Comparison of ENCODE assay signal across 19 cellular contexts in genomic region chr14:105900398-105901160, GRCh38.
DNase-seq lines count a peak whose midpoint lies in the region; ATAC-seq, FAIRE-seq and TF ChIP-seq lines count a peak whose summit lies in the region.
"Had no signal": no experiment of that assay in that cellular context is flagged by ENCODE, and none has a peak within 500 bp of the region (broad histone marks: within the 10 kb centered on the region; RNA-seq: fewer than 3 reads in every experiment).

No MANE protein-coding gene starts in this region.

- ATAC-seq in stimulated activated naive B cell treated with anti-CD40 and anti-IgM and Interleukin-4, amounts not matched to agents 10 μg/mL and 1 μg/mL and 100 μg/mL, for 72 hours (replicated peaks), result peak; percentile 11 to 17
- no peak for ATAC-seq in activated CD8-positive, alpha-beta T cell treated with anti-CD3 and anti-CD28 coated beads for 36 hours
- ATAC-seq: HCT116 had no signal

- TF ChIP-seq POLR2A in uterus (IDR thresholded peaks at IDR 0.05), result no peak

- H3K9ac ChIP-seq in kidney (ENCODE audit: low read length in 2 of 2) (no peak overlapping the region), endodermal cell (ENCODE audit: extremely low read depth, low read length, poor library complexity, severe bottlenecking) (no peak overlapping the region)

- TF ChIP-seq CTCF in kidney (IDR thresholded peaks at IDR 0.05; ENCODE audit: borderline replicate concordance, extremely low read depth, insufficient read depth) (no peak), uterus (IDR thresholded peaks at IDR 0.05) (no peak), endodermal cell (conservative IDR thresholded peaks at IDR 0.05) (no peak)
- TF ChIP-seq CTCF in activated CD8-positive, alpha-beta T cell treated with anti-CD3 and anti-CD28 coated beads for 36 hours (IDR thresholded peaks at IDR 0.05), result no peak

- H3K9me3 Mint-ChIP-seq in IgD-negative memory B cell, result no peaks in the 10 kb centered on the region
- H3K9me3 Mint-ChIP-seq in stimulated activated naive B cell treated with anti-CD40 and anti-IgM and Interleukin-4, amounts not matched to agents 10 μg/mL and 1 μg/mL and 100 μg/mL, for 72 hours, result no peaks in the 10 kb centered on the region
- H3K9me3 Mint-ChIP-seq in activated CD8-positive, alpha-beta T cell treated with anti-CD3 and anti-CD28 coated beads for 36 hours, result no peaks in the 10 kb centered on the region
- H3K9me3 Mint-ChIP-seq in endodermal cell, result peaks cover 88% of the 10 kb centered on the region

- H3K4me3 ChIP-seq in GM08714 (ENCODE audit: low read length) (peak overlapping the region; percentile 47; the same call in 1 of the 2 replicates), kidney (ENCODE audit: low read length in 2 of 2) (no peak overlapping the region), uterus (no peak overlapping the region), endodermal cell (ENCODE audit: low read length) (no peak overlapping the region)

- WGBS in endodermal cell (ENCODE audit: insufficient coverage in 1 of 2, insufficient read length in 1 of 2), 2 experiments, result 84 to 94% methylated on average over 8 to 29 of the region's 30 CpGs

- no peaks in the 10 kb centered on the region for H3K36me3 Mint-ChIP-seq in IgD-negative memory B cell
- H3K36me3 Mint-ChIP-seq in stimulated activated naive B cell treated with anti-CD40 and anti-IgM and Interleukin-4, amounts not matched to agents 10 μg/mL and 1 μg/mL and 100 μg/mL, for 72 hours, result peaks cover 0 to under 1% of the 10 kb centered on the region in 2 donors
- H3K36me3 Mint-ChIP-seq in activated CD8-positive, alpha-beta T cell treated with anti-CD3 and anti-CD28 coated beads for 36 hours (ENCODE audit: low read depth), result no peaks in the 10 kb centered on the region
- H3K36me3 Mint-ChIP-seq in endodermal cell (ENCODE audit: low read depth), result peaks cover 1% of the 10 kb centered on the region
- H3K36me3 Mint-ChIP-seq: CD4-positive, alpha-beta memory T cell had no signal

- H3K27ac ChIP-seq in kidney (ENCODE audit: low read depth in 2 of 2, low read length in 2 of 2) (no peak overlapping the region), uterus (no peak overlapping the region), endodermal cell (ENCODE audit: low read depth, low read length) (no peak overlapping the region)
- H3K27ac ChIP-seq: C4-2B had no signal

- POLR2A ChIA-PET in activated CD8-positive, alpha-beta T cell treated with anti-CD3 and anti-CD28 coated beads for 36 hours (lab: Charles Lee), result no interaction called here

- no peaks in the 10 kb centered on the region for H3K4me1 ChIP-seq in kidney (ENCODE audit: control insufficient read depth in 1 of 2, insufficient read depth in 1 of 2, low read depth in 1 of 2, low read length in 2 of 2)
- no peaks in the 10 kb centered on the region for H3K4me1 ChIP-seq in uterus
- H3K4me1 ChIP-seq in endodermal cell (ENCODE audit: control insufficient read depth, insufficient read depth, low read length), result no peaks in the 10 kb centered on the region

- H3K4me1 Mint-ChIP-seq in IgD-negative memory B cell, result peaks cover 0 to 2% (median 0%) of the 10 kb centered on the region in 3 donors
- peaks cover 0 to 12% of the 10 kb centered on the region in 2 donors for H3K4me1 Mint-ChIP-seq in stimulated activated naive B cell treated with anti-CD40 and anti-IgM and Interleukin-4, amounts not matched to agents 10 μg/mL and 1 μg/mL and 100 μg/mL, for 72 hours
- H3K4me1 Mint-ChIP-seq in activated CD8-positive, alpha-beta T cell treated with anti-CD3 and anti-CD28 coated beads for 36 hours (ENCODE audit: low read depth), result peaks cover 10% of the 10 kb centered on the region
- H3K4me1 Mint-ChIP-seq in endodermal cell, result no peaks in the 10 kb centered on the region

- CTCF ChIA-PET in activated CD8-positive, alpha-beta T cell treated with anti-CD3 and anti-CD28 coated beads for 36 hours (lab: Charles Lee), result no interaction called here

- H3K27me3 Mint-ChIP-seq in IgD-negative memory B cell, result no peaks in the 10 kb centered on the region
- no peaks in the 10 kb centered on the region for H3K27me3 Mint-ChIP-seq in stimulated activated naive B cell treated with anti-CD40 and anti-IgM and Interleukin-4, amounts not matched to agents 10 μg/mL and 1 μg/mL and 100 μg/mL, for 72 hours
- peaks cover 9% of the 10 kb centered on the region for H3K27me3 Mint-ChIP-seq in activated CD8-positive, alpha-beta T cell treated with anti-CD3 and anti-CD28 coated beads for 36 hours
- no peaks in the 10 kb centered on the region for H3K27me3 Mint-ChIP-seq in endodermal cell (ENCODE audit: insufficient read depth)

- H3K9me3 ChIP-seq in kidney (ENCODE audit: control insufficient read depth in 1 of 2, low read length in 2 of 2) (no peaks in the 10 kb centered on the region), uterus (no peaks in the 10 kb centered on the region), endodermal cell (ENCODE audit: control insufficient read depth, low read length) (peaks cover 11% of the 10 kb centered on the region)
- H3K9me3 ChIP-seq: BE2C had no signal

- H3K27me3 ChIP-seq in uterus (no peaks in the 10 kb centered on the region), endodermal cell (ENCODE audit: control insufficient read depth, insufficient read depth, low read length, poor library complexity, severe bottlenecking) (no peaks in the 10 kb centered on the region)
- H3K27me3 ChIP-seq: BE2C had no signal

- H3K36me3 ChIP-seq in kidney (ENCODE audit: control insufficient read depth in 1 of 2, insufficient read depth in 2 of 2, low read length in 2 of 2) (no peaks in the 10 kb centered on the region), uterus (no peaks in the 10 kb centered on the region), endodermal cell (ENCODE audit: control insufficient read depth, insufficient read depth, low read length) (no peaks in the 10 kb centered on the region)

- peak; percentile 60 for DNase-seq in kidney
- no peak for DNase-seq in stimulated activated naive B cell treated with anti-CD40 and anti-IgM and Interleukin-4, amounts not matched to agents 10 μg/mL and 1 μg/mL and 100 μg/mL, for 72 hours
- no peak for DNase-seq in activated CD8-positive, alpha-beta T cell treated with anti-CD3 and anti-CD28 coated beads for 36 hours
- DNase-seq in uterus, result no peak
- DNase-seq in endodermal cell, result no peak
- DNase-seq: BE2C, DMS153, DMS79 treated with DMSO at 0.1 percent for 48 hours, EL, IMR-90 had no signal

- intact Hi-C loops in kidney (cut with DNase I), result no loop called here
- intact Hi-C loops in activated CD8-positive, alpha-beta T cell treated with anti-CD3 and anti-CD28 coated beads for 36 hours (cut with micrococcal nuclease), result no loop called here
- intact Hi-C loops in uterus (cut with DNase I; ENCODE audit: low total_unique reads), result no loop called here

- H3K4me3 Mint-ChIP-seq in IgD-negative memory B cell (peak overlapping the region; percentile 55 to 78 (median 65)), endodermal cell (no peak overlapping the region)
- H3K4me3 Mint-ChIP-seq in stimulated activated naive B cell treated with anti-CD40 and anti-IgM and Interleukin-4, amounts not matched to agents 10 μg/mL and 1 μg/mL and 100 μg/mL, for 72 hours, result peak overlapping the region; percentile 64 to 73
- H3K4me3 Mint-ChIP-seq in activated CD8-positive, alpha-beta T cell treated with anti-CD3 and anti-CD28 coated beads for 36 hours, result no peak overlapping the region
- H3K4me3 Mint-ChIP-seq: CD4-positive, alpha-beta memory T cell had no signal

- no peak for FAIRE-seq in kidney (lab: Jason Lieb, UNC)
- FAIRE-seq: A204.1, G401.6, GM19239, H1 had no signal

- H3K27ac Mint-ChIP-seq in IgD-negative memory B cell (no peak overlapping the region), endodermal cell (no peak overlapping the region)
- H3K27ac Mint-ChIP-seq in stimulated activated naive B cell treated with anti-CD40 and anti-IgM and Interleukin-4, amounts not matched to agents 10 μg/mL and 1 μg/mL and 100 μg/mL, for 72 hours, result peak overlapping the region; percentile 25
- no peak overlapping the region for H3K27ac Mint-ChIP-seq in activated CD8-positive, alpha-beta T cell treated with anti-CD3 and anti-CD28 coated beads for 36 hours

Comparison
In these comparisons a context has a peak if more than half of its experiments do, and no peak if none do; other contexts are left out.
1. H3K4me3 Mint-ChIP-seq: peak in IgD-negative memory B cell (4 of 4) and stimulated activated naive B cell treated with anti-CD40 and anti-IgM and Interleukin-4, amounts not matched to agents 10 μg/mL and 1 μg/mL and 100 μg/mL, for 72 hours (2 of 2); none in activated CD8-positive, alpha-beta T cell treated with anti-CD3 and anti-CD28 coated beads for 36 hours (single experiment) and endodermal cell (single experiment).